ENCODE assay signal across 8 cellular contexts in the genomic region with DNA sequence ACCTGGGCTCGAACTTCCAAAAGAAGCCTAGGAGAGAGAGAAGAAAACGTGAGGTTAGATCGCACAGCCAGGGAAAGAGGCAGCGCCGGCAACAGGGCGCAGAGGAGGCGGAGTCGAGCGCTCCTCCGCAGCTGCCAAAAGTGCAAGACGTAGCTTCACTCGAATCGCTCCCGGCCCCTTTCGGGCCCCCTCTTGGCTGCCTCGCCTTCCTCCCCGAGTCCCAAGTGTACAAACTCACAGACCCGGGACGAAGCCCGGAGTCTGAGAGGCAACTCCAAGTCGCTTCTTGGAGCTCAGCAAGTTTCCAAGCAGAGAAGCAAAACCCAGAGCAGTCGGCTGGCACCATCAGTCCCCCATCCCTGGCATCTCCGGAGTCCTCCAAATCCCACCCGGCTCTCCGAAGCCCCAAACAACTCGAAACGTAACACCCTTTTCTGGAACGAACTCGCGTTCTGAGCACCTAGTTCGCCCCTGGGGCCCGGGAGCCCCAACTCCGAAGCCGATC. TPM values are rescaled to one million over a fixed set of nuclear protein-coding genes. Genes with fewer than 3 reads are reported as not detected.
DNase-seq lines count a peak whose midpoint lies in the region; ATAC-seq, FAIRE-seq and TF ChIP-seq lines count a peak whose summit lies in the region.

No MANE protein-coding gene starts in this region.

- peak overlapping the region; percentile 96 for H3K4me2 ChIP-seq in BLaER1

- H3K27me3 ChIP-seq in BLaER1 (no peaks in the 10 kb centered on the region), HL-60 (ENCODE audit: insufficient read depth, poor library complexity, severe bottlenecking) (no peaks in the 10 kb centered on the region), ascending aorta (no peaks in the 10 kb centered on the region), right cardiac atrium (ENCODE audit: control insufficient read depth, insufficient read depth) (no peaks in the 10 kb centered on the region), prostate gland (replicated peaks; ENCODE audit: insufficient read depth) (no peaks in the 10 kb centered on the region)

- peaks cover 29% of the 10 kb centered on the region for H3K27me3 Mint-ChIP-seq in T-helper 2 cell treated with Interferon-gamma antibody and Interleukin-4, amounts not matched to agents 5 μg/mL and 100 μg/mL, for 36 hours (ENCODE audit: low read depth)

- peak in 1 of 2 experiments; percentile 36 for DNase-seq in HL-60 (ENCODE audit: low read depth in 1 of 2, low spot score in 1 of 2)
- DNase-seq in T-helper 2 cell treated with Interferon-gamma antibody and Interleukin-4, amounts not matched to agents 5 μg/mL and 100 μg/mL, for 36 hours (ENCODE audit: low spot score), result peak; percentile 52
- DNase-seq in ascending aorta (ENCODE audit: low spot score in 2 of 2), result peak; percentile 10 to 82
- DNase-seq in right cardiac atrium, result peak; percentile 80 to 91 (median 90)
- DNase-seq in prostate gland (ENCODE audit: low spot score), result peak; percentile 49
- DNase-seq in RCC 7860 (ENCODE audit: low spot score), result no peak

- peak overlapping the region; percentile 93 for H3K4me3 ChIP-seq in BLaER1
- H3K4me3 ChIP-seq in HL-60 (replicated peaks; ENCODE audit: insufficient read depth, low read length), result peak overlapping the region; percentile 73
- H3K4me3 ChIP-seq in ascending aorta, result peak overlapping the region; percentile 82 to 98
- peak overlapping the region; percentile 96 for H3K4me3 ChIP-seq in right cardiac atrium (ENCODE audit: low read length)
- H3K4me3 ChIP-seq in prostate gland, result peak overlapping the region; percentile 78 to 83

- peaks cover 48% of the 10 kb centered on the region for H4K20me1 ChIP-seq in BLaER1

- H3K9me3 Mint-ChIP-seq in T-helper 2 cell treated with Interferon-gamma antibody and Interleukin-4, amounts not matched to agents 5 μg/mL and 100 μg/mL, for 36 hours, result no peaks in the 10 kb centered on the region

- no peak for FAIRE-seq in RCC 7860 (lab: Jason Lieb, UNC)

- peaks cover 18% of the 10 kb centered on the region for H3K4me1 Mint-ChIP-seq in T-helper 2 cell treated with Interferon-gamma antibody and Interleukin-4, amounts not matched to agents 5 μg/mL and 100 μg/mL, for 36 hours (ENCODE audit: low read depth)

- intact Hi-C loops in ascending aorta (cut with DNase I) (loop anchor here (5.0 to 10.0 kb wide), 2 partner anchors 133 to 1514 kb away; a partner anchor contains a TSS), right cardiac atrium (cut with DNase I) (no loop called here), prostate gland (cut with DNase I) (loop anchor here (5.0 kb wide), 2 partner anchors 38 to 222 kb away; a partner anchor contains a TSS)

- peak overlapping the region; percentile 80 for H3K27ac Mint-ChIP-seq in T-helper 2 cell treated with Interferon-gamma antibody and Interleukin-4, amounts not matched to agents 5 μg/mL and 100 μg/mL, for 36 hours

- TF ChIP-seq CTCF in HL-60 (IDR thresholded peaks at IDR 0.05; ENCODE audit: insufficient read depth, low read length), result no peak
- no peak for TF ChIP-seq CTCF in ascending aorta (IDR thresholded peaks at IDR 0.05)
- TF ChIP-seq CTCF in prostate gland (IDR thresholded peaks at IDR 0.05), result no peak

- H3K36me3 Mint-ChIP-seq in T-helper 2 cell treated with Interferon-gamma antibody and Interleukin-4, amounts not matched to agents 5 μg/mL and 100 μg/mL, for 36 hours (ENCODE audit: low read depth), result peaks cover 9% of the 10 kb centered on the region

- peak; percentile 9 for TF ChIP-seq POLR2A in prostate gland (IDR thresholded peaks at IDR 0.05)

- H3K36me3 ChIP-seq in BLaER1 (peaks cover 32% of the 10 kb centered on the region), ascending aorta (peaks cover 7% of the 10 kb centered on the region in 2 donors), prostate gland (no peaks in the 10 kb centered on the region)

- no peaks in the 10 kb centered on the region for H3K9me3 ChIP-seq in BLaER1
- no peaks in the 10 kb centered on the region for H3K9me3 ChIP-seq in ascending aorta
- H3K9me3 ChIP-seq in right cardiac atrium (ENCODE audit: control insufficient read depth, low read length), result no peaks in the 10 kb centered on the region
- no peaks in the 10 kb centered on the region for H3K9me3 ChIP-seq in prostate gland

- peak overlapping the region; percentile 96 for H3K4me3 Mint-ChIP-seq in T-helper 2 cell treated with Interferon-gamma antibody and Interleukin-4, amounts not matched to agents 5 μg/mL and 100 μg/mL, for 36 hours

- under 1% methylated on average over 34 of the region's 34 CpGs for WGBS in right cardiac atrium
- WGBS in prostate gland, result under 1% methylated on average over 34 of the region's 34 CpGs

- H3K27ac ChIP-seq in BLaER1 (peak overlapping the region; percentile 96), HL-60 (replicated peaks) (no peak overlapping the region), ascending aorta (peak overlapping the region; percentile 87 to 92), right cardiac atrium (ENCODE audit: low read length) (peak overlapping the region; percentile 37), prostate gland (peak overlapping the region; percentile 81 to 90)

- H3K4me1 ChIP-seq in BLaER1, result peaks cover 24% of the 10 kb centered on the region
- peaks cover 0 to 2% of the 10 kb centered on the region in 2 donors for H3K4me1 ChIP-seq in ascending aorta
- no peaks in the 10 kb centered on the region for H3K4me1 ChIP-seq in right cardiac atrium (ENCODE audit: control insufficient read depth, insufficient read depth, low read length)
- H3K4me1 ChIP-seq in prostate gland (replicated peaks), result no peaks in the 10 kb centered on the region

- peak; percentile 48 for ATAC-seq in GM19351 (IDR thresholded peaks at IDR 0.05; ENCODE audit: unreplicated experiment)
- peak; percentile 86 to 88 for ATAC-seq in right cardiac atrium

- peak overlapping the region; percentile 95 for H3K9ac ChIP-seq in BLaER1

RNA-seq across cellular contexts. Expression of a gene that starts 1.2 kb away (rescaled TPM):
- total RNA-seq in ascending aorta (5.5 TPM), right cardiac atrium (10 to 100 TPM; 14.0 to 19.8 (median 18.1) TPM), prostate gland (10 to 100 TPM; 35.8 to 40.6 TPM)
- polyA plus RNA-seq in right cardiac atrium, result 4.3 TPM

RNA-seq across cellular contexts. Expression of a gene that starts 41.3 kb away (rescaled TPM):
- total RNA-seq in ascending aorta (16.8 TPM), right cardiac atrium (10 to 100 TPM; 11.6 to 17.0 (median 14.3) TPM), prostate gland (10 to 100 TPM; 10.7 to 20.3 TPM)
- polyA plus RNA-seq in right cardiac atrium, result 8.3 TPM

Comparison
In these comparisons a context has a peak if more than half of its experiments do, and no peak if none do; other contexts are left out.
1. intact Hi-C loops: an anchor here in ascending aorta (5.0 to 10.0 kb wide) and prostate gland (5.0 kb wide); none called in right cardiac atrium.